Comparison of ENCODE assay signal across 20 cellular contexts in genomic region chr11:1455763-1456060, GRCh38. TPM values are rescaled to one million over a fixed set of nuclear protein-coding genes. Genes with fewer than 3 reads are reported as not detected.
DNase-seq lines count a peak whose midpoint lies in the region; ATAC-seq, FAIRE-seq and TF ChIP-seq lines count a peak whose summit lies in the region.
"Had no signal": no experiment of that assay in that cellular context is flagged by ENCODE, and none has a peak within 500 bp of the region (broad histone marks: within the 10 kb centered on the region; RNA-seq: fewer than 3 reads in every experiment).

No MANE protein-coding gene starts in this region.

- H3K23ac ChIP-seq in H1 (ENCODE audit: insufficient read length) (no peak overlapping the region), neuronal stem cell (ENCODE audit: low read depth, low read length, poor library complexity) (no peak overlapping the region)

- H2AK5ac ChIP-seq in H1 (ENCODE audit: low read depth, low read length) (no peak overlapping the region), neuronal stem cell (ENCODE audit: low read depth, low read length) (no peak overlapping the region)

- H3K14ac ChIP-seq in H1 (ENCODE audit: insufficient read length) (no peak overlapping the region), neuronal stem cell (ENCODE audit: low read length) (no peak overlapping the region)

- H4K91ac ChIP-seq in H1 (replicated peaks; ENCODE audit: insufficient read length, low read length) (no peak overlapping the region), neuronal stem cell (ENCODE audit: low read depth, low read length, poor library complexity) (no peak overlapping the region)

- POLR2A ChIA-PET in H1 (lab: Charles Lee; ENCODE audit: partially characterized antibody): interaction anchor here (1.5 kb wide), 1 partner anchor 11 kb away, joined by 7 read pairs; no protein-coding TSS in a partner anchor

- H4K8ac ChIP-seq in H1 (ENCODE audit: extremely low read depth, insufficient read depth, low read length) (peak overlapping the region; percentile 68; the same call in 1 of the 2 replicates), neuronal stem cell (ENCODE audit: low read depth, low read length) (no peak overlapping the region)

- H3K4me3 ChIP-seq in BLaER1 (no peak overlapping the region), H1 (ENCODE audit: extremely low read depth in 1 of 4, insufficient read depth in 2 of 4, low read depth in 3 of 4, low read length in 4 of 4) (no peak overlapping the region), neuronal stem cell (ENCODE audit: low read length in 2 of 2) (no peak overlapping the region)
- H3K4me3 ChIP-seq: A549 had no signal

- no peak overlapping the region for H3K4me3 Mint-ChIP-seq in stimulated activated effector memory CD8-positive, alpha-beta T cell treated with anti-CD3 and anti-CD28 coated beads, Interleukin-12 subunit alpha, Interleukin-12 subunit beta, amount 100 ng/mL, for 72 hours
- H3K4me3 Mint-ChIP-seq: B cell; CD4-positive, alpha-beta T cell; CD8-positive, alpha-beta T cell had no signal

- CTCF ChIA-PET in H1 (lab: Charles Lee; ENCODE audit: partially characterized antibody): interaction anchor here (0.9 kb wide), 1 partner anchor 50 kb away, joined by 3 read pairs; no protein-coding TSS in a partner anchor

- H3K36me3 Mint-ChIP-seq in stimulated activated effector memory CD8-positive, alpha-beta T cell treated with anti-CD3 and anti-CD28 coated beads, Interleukin-12 subunit alpha, Interleukin-12 subunit beta, amount 100 ng/mL, for 72 hours: peaks cover 5% of the 10 kb centered on the region
- H3K36me3 Mint-ChIP-seq: CD8-positive, alpha-beta T cell had no signal

- H3K9ac ChIP-seq in BLaER1 (no peak overlapping the region), H1 (replicated peaks in 1 of 4; ENCODE audit: extremely low read depth in 1 of 4, low read depth in 3 of 4, low read length in 3 of 4) (no peak overlapping the region), neuronal stem cell (ENCODE audit: low read depth, low read length, poor library complexity) (no peak overlapping the region)

- H3K9me3 ChIP-seq in BLaER1 (no peaks in the 10 kb centered on the region), H1 (ENCODE audit: insufficient read depth in 2 of 2, low read depth in 1 of 2, low read length in 1 of 2) (no peaks in the 10 kb centered on the region), neuronal stem cell (replicated peaks in 1 of 2; ENCODE audit: control insufficient read depth in 2 of 2, insufficient read depth in 1 of 2, low read depth in 1 of 2, low read length in 2 of 2) (no peaks in the 10 kb centered on the region)
- H3K9me3 ChIP-seq: A549, Caco-2 had no signal

- H3K36me3 ChIP-seq in BLaER1: no peaks in the 10 kb centered on the region
- H3K36me3 ChIP-seq in H1 (ENCODE audit: control insufficient read depth in 2 of 4, insufficient read depth in 4 of 4, low read length in 3 of 4): peaks cover 0 to 11% (median 6%) of the 10 kb centered on the region in 4 experiments; a peak in 4 of 8 replicates
- H3K36me3 ChIP-seq in neuronal stem cell (replicated peaks in 1 of 2; ENCODE audit: control insufficient read depth in 2 of 2, insufficient read depth in 2 of 2, low read length in 2 of 2): peaks cover 26 to 59% of the 10 kb centered on the region in 2 donors

- H2BK5ac ChIP-seq in H1 (ENCODE audit: low read depth, low read length) (peak overlapping the region; percentile 35; the same call in 1 of the 2 replicates), neuronal stem cell (ENCODE audit: low read length) (no peak overlapping the region)

- no peaks in the 10 kb centered on the region for H3K27me3 ChIP-seq in BLaER1
- H3K27me3 ChIP-seq in H1 (replicated peaks in 1 of 4; ENCODE audit: control insufficient read depth in 3 of 4, extremely low read depth in 1 of 4, insufficient read depth in 3 of 4, low read length in 3 of 4): no peaks in the 10 kb centered on the region
- no peaks in the 10 kb centered on the region for H3K27me3 ChIP-seq in neuronal stem cell (ENCODE audit: control insufficient read depth in 3 of 3, insufficient read depth in 3 of 3, low read depth in 1 of 3, low read length in 3 of 3)

- H3K4me2 ChIP-seq in BLaER1: peak overlapping the region; percentile 61
- no peak overlapping the region for H3K4me2 ChIP-seq in H1 (ENCODE audit: insufficient read depth in 1 of 2, low read depth in 2 of 2, low read length in 2 of 2)
- no peak overlapping the region for H3K4me2 ChIP-seq in neuronal stem cell (ENCODE audit: insufficient read depth, low read length, poor library complexity, severe bottlenecking)
- H3K4me2 ChIP-seq: A549 had no signal

- no peak overlapping the region for H2BK15ac ChIP-seq in H1 (ENCODE audit: low read length)
- no peak overlapping the region for H2BK15ac ChIP-seq in neuronal stem cell (ENCODE audit: low read length)

- peak overlapping the region; percentile 34 for H3K27ac Mint-ChIP-seq in stimulated activated effector memory CD8-positive, alpha-beta T cell treated with anti-CD3 and anti-CD28 coated beads, Interleukin-12 subunit alpha, Interleukin-12 subunit beta, amount 100 ng/mL, for 72 hours
- H3K27ac Mint-ChIP-seq: B cell; CD4-positive, alpha-beta T cell; CD8-positive, alpha-beta T cell had no signal

- TF ChIP-seq EP300 in H1 (IDR thresholded peaks at IDR 0.05; ENCODE audit: borderline replicate concordance in 1 of 2, low read depth in 2 of 2, low read length in 2 of 2): no peak

- TF ChIP-seq CTCF in H1 (IDR thresholded peaks at IDR 0.05; ENCODE audit: control extremely low read depth in 1 of 3, insufficient read depth in 1 of 3, low read depth in 1 of 3, low read length in 3 of 3): no peak

- H3K4ac ChIP-seq in H1 (replicated peaks; ENCODE audit: insufficient read length, low read depth, low read length) (no peak overlapping the region), neuronal stem cell (ENCODE audit: low read length) (no peak overlapping the region)

- no peak overlapping the region for H3K56ac ChIP-seq in H1 (replicated peaks; ENCODE audit: insufficient read length, low read depth, low read length)

- no peak overlapping the region for H4K5ac ChIP-seq in H1 (ENCODE audit: insufficient read length, low read depth, low read length)

- H3K79me2 ChIP-seq in H1 (ENCODE audit: control insufficient read depth in 1 of 2, insufficient read depth in 2 of 2, low read length in 2 of 2): no peaks in the 10 kb centered on the region

- peaks cover 18% of the 10 kb centered on the region; the same call in 1 of the 2 replicates for H4K20me1 ChIP-seq in BLaER1
- peaks cover 0 to 15% of the 10 kb centered on the region in 2 experiments for H4K20me1 ChIP-seq in H1 (replicated peaks in 1 of 2; ENCODE audit: control insufficient read depth in 1 of 2, insufficient read depth in 2 of 2, low read length in 2 of 2)

- no peak overlapping the region for H2AFZ ChIP-seq in H1 (ENCODE audit: low read length)
- H2AFZ ChIP-seq in neuronal stem cell (ENCODE audit: low read length): no peak overlapping the region

- no peaks in the 10 kb centered on the region for H3K23me2 ChIP-seq in H1 (ENCODE audit: low read depth, low read length)

- no peaks in the 10 kb centered on the region for H3K4me1 Mint-ChIP-seq in stimulated activated effector memory CD8-positive, alpha-beta T cell treated with anti-CD3 and anti-CD28 coated beads, Interleukin-12 subunit alpha, Interleukin-12 subunit beta, amount 100 ng/mL, for 72 hours
- H3K4me1 Mint-ChIP-seq: B cell had no signal

- H2BK12ac ChIP-seq in H1 (ENCODE audit: low read depth, low read length) (no peak overlapping the region), neuronal stem cell (ENCODE audit: low read length) (no peak overlapping the region)

- H3K18ac ChIP-seq in H1 (ENCODE audit: extremely low read depth, low read length) (no peak overlapping the region), neuronal stem cell (ENCODE audit: low read length) (no peak overlapping the region)

- FAIRE-seq in H1 (lab: Jason Lieb, UNC): no peak
- FAIRE-seq: A549, D721Med, G401.6, GM12891, GM19239 had no signal

- ATAC-seq in stimulated activated effector memory CD8-positive, alpha-beta T cell treated with anti-CD3 and anti-CD28 coated beads, Interleukin-12 subunit alpha, Interleukin-12 subunit beta, amount 100 ng/mL, for 72 hours: no peak
- ATAC-seq: A549; CD8-positive, alpha-beta T cell had no signal

- H2BK120ac ChIP-seq in H1 (replicated peaks; ENCODE audit: low read depth, low read length) (no peak overlapping the region), neuronal stem cell (ENCODE audit: low read depth, low read length) (no peak overlapping the region)

- no peak for DNase-seq in H1 (ENCODE audit: low read depth in 1 of 2, low spot score in 2 of 2)
- DNase-seq in stimulated activated effector memory CD8-positive, alpha-beta T cell treated with anti-CD3 and anti-CD28 coated beads, Interleukin-12 subunit alpha, Interleukin-12 subunit beta, amount 100 ng/mL, for 72 hours (ENCODE audit: low spot score in 2 of 2): no peak
- no peak for DNase-seq in neuronal stem cell (ENCODE audit: low spot score)
- DNase-seq in HPDE6-E6E7 (ENCODE audit: extremely low spot score): no peak
- DNase-seq: AML-193; Caco-2; Calu3; CD4-positive, alpha-beta T cell; CD8-positive, alpha-beta T cell; DMS79 treated with DMSO at 0.1 percent for 48 hours; GF-D8 had no signal

- no peaks in the 10 kb centered on the region for H3K9me3 Mint-ChIP-seq in stimulated activated effector memory CD8-positive, alpha-beta T cell treated with anti-CD3 and anti-CD28 coated beads, Interleukin-12 subunit alpha, Interleukin-12 subunit beta, amount 100 ng/mL, for 72 hours
- H3K9me3 Mint-ChIP-seq: CD4-positive, alpha-beta T cell; CD8-positive, alpha-beta T cell had no signal

- peaks cover 5% of the 10 kb centered on the region; the same call in 1 of the 2 replicates for H3K79me1 ChIP-seq in H1 (ENCODE audit: low read depth, low read length)
- H3K79me1 ChIP-seq in neuronal stem cell (ENCODE audit: low read depth, low read length): peaks cover 1% of the 10 kb centered on the region

- TF ChIP-seq RAD21 in H1 (IDR thresholded peaks at IDR 0.05 in 1 of 2, conservative IDR thresholded peaks at IDR 0.05 in 1 of 2; ENCODE audit: low read depth in 2 of 2, low read length in 2 of 2): no peak

- H3K4me1 ChIP-seq in BLaER1: peaks cover 73% of the 10 kb centered on the region
- H3K4me1 ChIP-seq in H1 (replicated peaks in 1 of 4; ENCODE audit: control insufficient read depth in 3 of 4, insufficient read depth in 4 of 4, low read length in 3 of 4): peaks cover 0 to 6% (median 2%) of the 10 kb centered on the region in 4 experiments; a peak in 1 of 7 replicates
- peaks cover 0 to 12% of the 10 kb centered on the region in 2 donors for H3K4me1 ChIP-seq in neuronal stem cell (ENCODE audit: control insufficient read depth in 2 of 2, insufficient read depth in 1 of 2, low read depth in 1 of 2, low read length in 2 of 2)
- H3K4me1 ChIP-seq: Caco-2 had no signal

- H3K27ac ChIP-seq in BLaER1: peak overlapping the region; percentile 23; the same call in 1 of the 2 replicates
- no peak overlapping the region for H3K27ac ChIP-seq in H1 (ENCODE audit: low read depth, low read length)
- H3K27ac ChIP-seq in neuronal stem cell (replicated peaks; ENCODE audit: low read length): no peak overlapping the region
- H3K27ac ChIP-seq: 22Rv1, A549, C4-2B had no signal

- no peak overlapping the region for H2BK20ac ChIP-seq in H1 (ENCODE audit: low read length)

- no peak for TF ChIP-seq POLR2A in H1 (IDR thresholded peaks at IDR 0.05; ENCODE audit: control extremely low read depth in 1 of 2, low read depth in 2 of 2, low read length in 2 of 2)

- WGBS in H1 (ENCODE audit: extremely low coverage in 1 of 2, insufficient coverage in 1 of 2, insufficient read length in 1 of 2, insufficient replicate concordance in 2 of 2, low coverage in 1 of 2, low lambda C conversion rate in 2 of 2, missing lambda C conversion rate in 1 of 2), 2 experiments: 73% methylated on average over 5 of the region's 5 CpGs; no CpG with 5 or more reads in 1 of the 2 experiments
- WGBS in neuronal stem cell (ENCODE audit: extremely low coverage in 2 of 2, insufficient read length in 2 of 2, insufficient replicate concordance in 1 of 2), 2 donors: no CpG with 5 or more reads among the region's 5 CpGs

RNA-seq across cellular contexts. Expression of gene MOB2, which starts 30.9 kb away (rescaled TPM):
- total RNA-seq in H1 (2021; fragmentation: NEBNext Ultra II Directional; extraction: Animal tissue kit (Norgen Biotek cat#: 25700)): 18.3 and 18.6 TPM in 2 replicates
- polyA plus RNA-seq in H1 (2011; rRNA removed): 28.2 and 28.5 TPM in 2 replicates
- polyA plus RNA-seq in H1 (2011; cell fraction: cytosol; rRNA removed): 37.2 TPM
- polyA plus RNA-seq in H1 (2011; cell fraction: nucleus; rRNA removed): 34.8 TPM
- polyA plus RNA-seq in H1 (2012, experiment 1 of 2): 15.1 to 24.8 TPM (median 22.8 TPM) in 4 replicates
- 22.6 TPM for polyA plus RNA-seq in H1 (2012, experiment 2 of 2)
- polyA plus RNA-seq in H1 (2013, experiment 1 of 2): 9.6 TPM
- 9.7 TPM for polyA plus RNA-seq in H1 (2013, experiment 2 of 2)
- 33.6 and 38.3 TPM in 2 replicates for polyA minus RNA-seq in H1 (2011; rRNA and poly(A)+ RNA removed)
- polyA minus RNA-seq in H1 (2011; cell fraction: cytosol; rRNA and poly(A)+ RNA removed): 17.2 TPM
- 14.7 TPM for polyA minus RNA-seq in H1 (2011; cell fraction: nucleus; rRNA and poly(A)+ RNA removed)
- 11.1 TPM for polyA plus RNA-seq in neuronal stem cell (2013, experiment 1 of 2)
- polyA plus RNA-seq in neuronal stem cell (2013, experiment 2 of 2): 11.5 TPM
